In genomic region chr5:175798626-175799025, GRCh38 we compare ENCODE assay signal across 1 cellular context.
TF ChIP-seq lines count a peak whose summit lies in the region.

No MANE protein-coding gene starts in this region.

TF ChIP-seq in GM23338, 12 proteins besides CTCF, POLR2A, EP300 and RAD21 (continued from another document):
- TF ChIP-seq REST (IDR thresholded peaks at IDR 0.05; ENCODE audit: unreplicated experiment) (no peak), CREB1 (CRISPR knock-in tag; IDR thresholded peaks at IDR 0.05; ENCODE audit: low read depth) (no peak), NANOG (IDR thresholded peaks at IDR 0.05; ENCODE audit: borderline replicate concordance) (no peak), EZH2phosphoT487 (IDR thresholded peaks at IDR 0.05; ENCODE audit: unreplicated experiment) (no peak), STAT1 (IDR thresholded peaks at IDR 0.05; ENCODE audit: unreplicated experiment) (no peak), ZNF462 (CRISPR knock-in tag; IDR thresholded peaks at IDR 0.05) (no peak)
